13 cellular contexts compared by ENCODE assay signal in genomic region chr15:67185051-67185450, GRCh38.
DNase-seq lines count a peak whose midpoint lies in the region; ATAC-seq, FAIRE-seq and TF ChIP-seq lines count a peak whose summit lies in the region.
"Had no signal": no experiment of that assay in that cellular context is flagged by ENCODE, and none has a peak within 500 bp of the region (broad histone marks: within the 10 kb centered on the region; RNA-seq: fewer than 3 reads in every experiment).

No MANE protein-coding gene starts in this region.

- TF ChIP-seq EP300 in H1 (IDR thresholded peaks at IDR 0.05; ENCODE audit: borderline replicate concordance in 1 of 2, low read depth in 2 of 2, low read length in 2 of 2) = no peak

- H3K9ac ChIP-seq in H1 (replicated peaks in 1 of 4; ENCODE audit: extremely low read depth in 1 of 4, low read depth in 3 of 4, low read length in 3 of 4) (no peak overlapping the region; a peak in 1 of 7 replicates), skeletal muscle tissue (ENCODE audit: low read depth in 1 of 3, low read length in 3 of 3) (peak overlapping the region in 2 of 3 donors; percentile 41 to 73)
- H3K9ac ChIP-seq: KMS-11 had no signal

- H4K8ac ChIP-seq in H1 (ENCODE audit: extremely low read depth, insufficient read depth, low read length) = no peak overlapping the region

- no peak for TF ChIP-seq POLR2A in H1 (IDR thresholded peaks at IDR 0.05; ENCODE audit: control extremely low read depth in 1 of 2, low read depth in 2 of 2, low read length in 2 of 2)

- H2BK20ac ChIP-seq in H1 (ENCODE audit: low read length) = no peak overlapping the region

- no peaks in the 10 kb centered on the region for H3K27me3 ChIP-seq in CD8-positive, alpha-beta T cell (ENCODE audit: insufficient read depth, low read length)
- H3K27me3 ChIP-seq in H1 (replicated peaks in 1 of 4; ENCODE audit: control insufficient read depth in 3 of 4, extremely low read depth in 1 of 4, insufficient read depth in 3 of 4, low read length in 3 of 4) (no peaks in the 10 kb centered on the region), skeletal muscle tissue (ENCODE audit: control insufficient read depth in 3 of 3, insufficient read depth in 3 of 3, low read length in 3 of 3) (no peaks in the 10 kb centered on the region)

- no peak overlapping the region for H3K4ac ChIP-seq in H1 (replicated peaks; ENCODE audit: insufficient read length, low read depth, low read length)

- H3K18ac ChIP-seq in H1 (ENCODE audit: extremely low read depth, low read length) = no peak overlapping the region

- peaks cover 69% of the 10 kb centered on the region for H3K36me3 Mint-ChIP-seq in CD8-positive, alpha-beta T cell

- no peak overlapping the region for H3K4me3 ChIP-seq in CD8-positive, alpha-beta T cell (ENCODE audit: low read depth, low read length)
- H3K4me3 ChIP-seq in HEK293 (ENCODE audit: low read depth, low read length) (no peak overlapping the region), H1 (ENCODE audit: extremely low read depth in 1 of 4, insufficient read depth in 2 of 4, low read depth in 3 of 4, low read length in 4 of 4) (no peak overlapping the region), skeletal muscle tissue (ENCODE audit: low read length in 3 of 3) (no peak overlapping the region)
- H3K4me3 ChIP-seq: lower lobe of right lung had no signal

- no peaks in the 10 kb centered on the region for H3K9me3 Mint-ChIP-seq in CD8-positive, alpha-beta T cell

- no peak overlapping the region for H4K5ac ChIP-seq in H1 (ENCODE audit: insufficient read length, low read depth, low read length)

- H2BK5ac ChIP-seq in H1 (ENCODE audit: low read depth, low read length) = no peak overlapping the region

- H3K27ac Mint-ChIP-seq in CD8-positive, alpha-beta T cell = peak overlapping the region; percentile 80

- no peaks in the 10 kb centered on the region for H3K23me2 ChIP-seq in H1 (ENCODE audit: low read depth, low read length)

- no peak overlapping the region for H3K56ac ChIP-seq in H1 (replicated peaks; ENCODE audit: insufficient read length, low read depth, low read length)

- H3K4me2 ChIP-seq in H1 (ENCODE audit: insufficient read depth in 1 of 2, low read depth in 2 of 2, low read length in 2 of 2) = no peak overlapping the region

- TF ChIP-seq CTCF in CD8-positive, alpha-beta T cell (IDR thresholded peaks at IDR 0.05) = no peak
- TF ChIP-seq CTCF in HEK293 (tag by site-specific recombination; IDR thresholded peaks at IDR 0.05) (no peak), H1 (IDR thresholded peaks at IDR 0.05; ENCODE audit: control extremely low read depth in 1 of 3, insufficient read depth in 1 of 3, low read depth in 1 of 3, low read length in 3 of 3) (no peak)

- H4K20me1 ChIP-seq in H1 (replicated peaks in 1 of 2; ENCODE audit: control insufficient read depth in 1 of 2, insufficient read depth in 2 of 2, low read length in 2 of 2) = peaks cover 0 to 4% of the 10 kb centered on the region in 2 experiments

- no peaks in the 10 kb centered on the region for H3K9me3 ChIP-seq in CD8-positive, alpha-beta T cell (ENCODE audit: low read length)
- no peaks in the 10 kb centered on the region for H3K9me3 ChIP-seq in HEK293 (ENCODE audit: control insufficient read depth, insufficient read depth, low read depth, low read length)
- no peaks in the 10 kb centered on the region for H3K9me3 ChIP-seq in H1 (ENCODE audit: insufficient read depth in 2 of 2, low read depth in 1 of 2, low read length in 1 of 2)
- no peaks in the 10 kb centered on the region for H3K9me3 ChIP-seq in skeletal muscle tissue (ENCODE audit: control insufficient read depth in 3 of 3, low read length in 3 of 3)
- H3K9me3 ChIP-seq: lower lobe of right lung had no signal

- peaks cover 5% of the 10 kb centered on the region for H3K36me3 ChIP-seq in CD8-positive, alpha-beta T cell (ENCODE audit: insufficient read depth, low read length)
- H3K36me3 ChIP-seq in HEK293 (ENCODE audit: control insufficient read depth in 2 of 2, insufficient read depth in 1 of 2, low read length in 2 of 2) (peaks cover 0 to 66% of the 10 kb centered on the region in 2 experiments), H1 (ENCODE audit: control insufficient read depth in 2 of 4, insufficient read depth in 4 of 4, low read length in 3 of 4) (peaks cover 0 to 9% (median 4%) of the 10 kb centered on the region in 4 experiments; a peak in 6 of 8 replicates), skeletal muscle tissue (ENCODE audit: control insufficient read depth in 3 of 3, insufficient read depth in 3 of 3, low read length in 3 of 3) (peaks cover 29 to 39% (median 31%) of the 10 kb centered on the region in 3 donors)

- TF ChIP-seq RAD21 in H1 (IDR thresholded peaks at IDR 0.05 in 1 of 2, conservative IDR thresholded peaks at IDR 0.05 in 1 of 2; ENCODE audit: low read depth in 2 of 2, low read length in 2 of 2) = no peak

- H3K14ac ChIP-seq in H1 (ENCODE audit: insufficient read length) = no peak overlapping the region

- no peak overlapping the region for H2AFZ ChIP-seq in H1 (ENCODE audit: low read length)

- no peaks in the 10 kb centered on the region for H3K79me1 ChIP-seq in H1 (ENCODE audit: low read depth, low read length)

- no peak overlapping the region for H3K4me3 Mint-ChIP-seq in CD8-positive, alpha-beta T cell

- no peak overlapping the region for H3K23ac ChIP-seq in H1 (ENCODE audit: insufficient read length)

- CTCF ChIA-PET in CD8-positive, alpha-beta T cell (lab: Charles Lee) = no interaction called here
- CTCF ChIA-PET in HEK293 (lab: Yijun Ruan, JAX) (no interaction called here), H1 (lab: Charles Lee; ENCODE audit: partially characterized antibody) (interaction anchor here (3.0 kb wide), 1 partner anchor 238 kb away, joined by 14 read pairs; no protein-coding TSS in a partner anchor)

- peaks cover 3% of the 10 kb centered on the region for H3K4me1 Mint-ChIP-seq in CD8-positive, alpha-beta T cell (ENCODE audit: low read depth)

- POLR2A ChIA-PET in CD8-positive, alpha-beta T cell (lab: Charles Lee) = no interaction called here
- POLR2A ChIA-PET in HEK293 (lab: Yijun Ruan, JAX) = no interaction called here
- POLR2A ChIA-PET in H1 (lab: Charles Lee; ENCODE audit: partially characterized antibody) = no interaction called here

- H2BK12ac ChIP-seq in H1 (ENCODE audit: low read depth, low read length) = 0 out of 2 replicates have a peak overlapping the region, but pooled peaks have one; percentile 7

- H3K27ac ChIP-seq in CD8-positive, alpha-beta T cell (ENCODE audit: low read depth, low read length) = no peak overlapping the region
- H3K27ac ChIP-seq in HEK293 (ENCODE audit: extremely low read depth, low read depth, low read length) = no peak overlapping the region
- no peak overlapping the region for H3K27ac ChIP-seq in H1 (ENCODE audit: low read depth, low read length)
- H3K27ac ChIP-seq in skeletal muscle tissue (ENCODE audit: low read depth, low read length) = peak overlapping the region; percentile 90
- H3K27ac ChIP-seq: lower lobe of right lung had no signal

- no peak overlapping the region for H2BK15ac ChIP-seq in H1 (ENCODE audit: low read length)

- no peak overlapping the region for H4K91ac ChIP-seq in H1 (replicated peaks; ENCODE audit: insufficient read length, low read length)

- H3K4me1 ChIP-seq in CD8-positive, alpha-beta T cell (ENCODE audit: insufficient read depth, low read length) = no peaks in the 10 kb centered on the region
- H3K4me1 ChIP-seq in HEK293 (ENCODE audit: control insufficient read depth, insufficient read depth, low read length) (no peaks in the 10 kb centered on the region), H1 (replicated peaks in 1 of 4; ENCODE audit: control insufficient read depth in 3 of 4, insufficient read depth in 4 of 4, low read length in 3 of 4) (peaks cover 0 to 2% (median 0%) of the 10 kb centered on the region in 4 experiments; a peak in 1 of 7 replicates), skeletal muscle tissue (ENCODE audit: control insufficient read depth in 3 of 3, insufficient read depth in 3 of 3, low read length in 3 of 3) (peaks cover 62 to 80% (median 71%) of the 10 kb centered on the region in 3 donors)

- FAIRE-seq in H1 (lab: Jason Lieb, UNC) = no peak
- FAIRE-seq: GM12892 had no signal

- no peaks in the 10 kb centered on the region for H3K79me2 ChIP-seq in H1 (ENCODE audit: control insufficient read depth in 1 of 2, insufficient read depth in 2 of 2, low read length in 2 of 2)

- intact Hi-C loops in CD8-positive, alpha-beta T cell (cut with DNase I, micrococcal nuclease) = no loop called here

- H3K27me3 Mint-ChIP-seq in CD8-positive, alpha-beta T cell (ENCODE audit: low read depth) = no peaks in the 10 kb centered on the region

- WGBS in H1 (ENCODE audit: extremely low coverage in 1 of 2, insufficient coverage in 1 of 2, insufficient read length in 1 of 2, insufficient replicate concordance in 2 of 2, low coverage in 1 of 2, low lambda C conversion rate in 2 of 2, missing lambda C conversion rate in 1 of 2), 2 experiments = 69% methylated on average over 6 of the region's 6 CpGs; no CpG with 5 or more reads in 1 of the 2 experiments

- H2BK120ac ChIP-seq in H1 (replicated peaks; ENCODE audit: low read depth, low read length) = no peak overlapping the region

- ATAC-seq in CD8-positive, alpha-beta T cell = no peak
- ATAC-seq in GM21576 (IDR thresholded peaks at IDR 0.05; ENCODE audit: unreplicated experiment) (no peak), HG02938 (IDR thresholded peaks at IDR 0.05; ENCODE audit: unreplicated experiment) (no peak), HG02798 (IDR thresholded peaks at IDR 0.05; ENCODE audit: poor library complexity, unreplicated experiment) (no peak)
- ATAC-seq: HCT116, lower lobe of right lung had no signal

- no peak overlapping the region for H2AK5ac ChIP-seq in H1 (ENCODE audit: low read depth, low read length)

- no peak for DNase-seq in CD8-positive, alpha-beta T cell
- no peak for DNase-seq in H1 (ENCODE audit: low read depth in 1 of 2, low spot score in 2 of 2)
- DNase-seq: effector memory CD4-positive, alpha-beta T cell; lower lobe of right lung; stimulated activated CD4-positive, alpha-beta T cell treated with anti-CD3 and anti-CD28 coated beads, Interleukin-4, amount 100 ng/mL, for 1 hour had no signal

TF ChIP-seq in HEK293, 187 proteins besides CTCF, POLR2A, EP300 and RAD21 (continues in another document):
- TF ChIP-seq SCRT2 (tag by site-specific recombination; IDR thresholded peaks at IDR 0.05) (0 out of 2 replicates have a peak, but pooled peaks have one; percentile 55), SCRT1 (tag by site-specific recombination; IDR thresholded peaks at IDR 0.05; ENCODE audit: borderline replicate concordance) (0 out of 2 replicates have a peak, but pooled peaks have one; percentile 28)

TF ChIP-seq in H1, 55 proteins besides CTCF, POLR2A, EP300 and RAD21 (continues in another document):
- TF ChIP-seq SUZ12 (IDR thresholded peaks at IDR 0.05; ENCODE audit: low read length) (no peak), HDAC2 (IDR thresholded peaks at IDR 0.05; ENCODE audit: borderline replicate concordance in 1 of 2, low read depth in 2 of 2, low read length in 2 of 2) (no peak), SIRT6 (IDR thresholded peaks at IDR 0.05; ENCODE audit: low read length) (no peak), POU5F1 (IDR thresholded peaks at IDR 0.05; ENCODE audit: low read depth, low read length) (no peak), NANOG (IDR thresholded peaks at IDR 0.05; ENCODE audit: insufficient read depth, low read depth, low read length, poor library complexity, severe bottlenecking) (no peak)

Comparison
In these comparisons a context has a peak if more than half of its experiments do, and no peak if none do; other contexts are left out.
1. H3K9ac ChIP-seq: peak in skeletal muscle tissue (2 of 3); none in H1 (0 of 4).